Comparison of ENCODE assay signal across 8 cellular contexts in genomic region chr1:23370270-23370743, GRCh38. TPM values are rescaled to one million over a fixed set of nuclear protein-coding genes. Genes with fewer than 3 reads are reported as not detected.
DNase-seq lines count a peak whose midpoint lies in the region; ATAC-seq and TF ChIP-seq lines count a peak whose summit lies in the region.

No MANE protein-coding gene starts in this region.

- intact Hi-C loops in colonic mucosa (cut with DNase I): no loop called here

- H3K27ac ChIP-seq in MM.1S (ENCODE audit: low read length) (no peak overlapping the region), colonic mucosa (peak overlapping the region; percentile 93)

- H3K9me3 Mint-ChIP-seq in nephron progenitor cell: peaks cover 28% of the 10 kb centered on the region

- TF ChIP-seq CTCF in AG10803 (conservative IDR thresholded peaks at IDR 0.05; ENCODE audit: low read length): no peak; the same call in 1 of the 2 replicates
- no peak for TF ChIP-seq CTCF in MM.1S (IDR thresholded peaks at IDR 0.05; ENCODE audit: low read length)
- no peak for TF ChIP-seq CTCF in colonic mucosa (IDR thresholded peaks at IDR 0.05)
- no peak for TF ChIP-seq CTCF in nephron progenitor cell (IDR thresholded peaks at IDR 0.05)

- no peaks in the 10 kb centered on the region for H3K9me2 ChIP-seq in MM.1S (replicated peaks; ENCODE audit: insufficient read depth, low read length)

- peaks cover 74% of the 10 kb centered on the region for H3K4me1 Mint-ChIP-seq in nephron progenitor cell

- 0 out of 2 replicates have a peak, but pooled peaks cover 5% of the 10 kb centered on the region for H3K79me2 ChIP-seq in MM.1S (ENCODE audit: low read length)

- peak overlapping the region; percentile 96 for H3K4me3 Mint-ChIP-seq in nephron progenitor cell

- H3K27me3 ChIP-seq in MM.1S (replicated peaks; ENCODE audit: insufficient read depth, low read length) (no peaks in the 10 kb centered on the region), colonic mucosa (no peaks in the 10 kb centered on the region)

- peak overlapping the region; percentile 100 for H3K27ac Mint-ChIP-seq in nephron progenitor cell

- H3K4me3 ChIP-seq in AG10803 (ENCODE audit: low read length): peak overlapping the region; percentile 72
- H3K4me3 ChIP-seq in MM.1S (ENCODE audit: low read length): no peak overlapping the region
- no peak overlapping the region for H3K4me3 ChIP-seq in colonic mucosa

- peaks cover 43% of the 10 kb centered on the region for H3K36me3 Mint-ChIP-seq in nephron progenitor cell (ENCODE audit: low read depth)

- no peak overlapping the region for H2AFZ ChIP-seq in MM.1S (ENCODE audit: low read length)

- H3K4me2 ChIP-seq in MM.1S (ENCODE audit: low read depth, low read length): peak overlapping the region; percentile 94

- no peak for ATAC-seq in esophagus mucosa

- H3F3A ChIP-seq in MM.1S (ENCODE audit: insufficient read depth, low read length): no peaks in the 10 kb centered on the region

- H3K9ac ChIP-seq in MM.1S (ENCODE audit: low read length) (no peak overlapping the region), colonic mucosa (ENCODE audit: low read depth in 2 of 2, low read length in 2 of 2) (peak overlapping the region in 1 of 2 donors; percentile 96)

- no peaks in the 10 kb centered on the region for H4K20me1 ChIP-seq in MM.1S (ENCODE audit: insufficient read depth, low read length)

- H3K9me3 ChIP-seq in MM.1S (replicated peaks; ENCODE audit: insufficient read depth, low read length) (no peaks in the 10 kb centered on the region), colonic mucosa (no peaks in the 10 kb centered on the region)

- no peaks in the 10 kb centered on the region for H3K4me1 ChIP-seq in MM.1S (ENCODE audit: low read length)
- peaks cover 17% of the 10 kb centered on the region for H3K4me1 ChIP-seq in colonic mucosa

- peak; percentile 77 for DNase-seq in AG10803 (ENCODE audit: low read depth)
- no peak for DNase-seq in MM.1S
- DNase-seq in colonic mucosa: no peak
- no peak for DNase-seq in nephron progenitor cell
- DNase-seq in dedifferentiated amniotic fluid mesenchymal stem cell (ENCODE audit: extremely low spot score): no peak
- no peak for DNase-seq in SKM-1 treated with dmso at 0.1 percent for 144 hours (lab: John Stamatoyannopoulos, UW; ENCODE audit: unreplicated experiment)
- no peak for DNase-seq in DMS79 (lab: John Stamatoyannopoulos, UW)

- H3K27me3 Mint-ChIP-seq in nephron progenitor cell (ENCODE audit: low read depth, poor library complexity): peaks cover 9% of the 10 kb centered on the region

- no peaks in the 10 kb centered on the region; the same call in 1 of the 2 replicates for H3K36me3 ChIP-seq in MM.1S (replicated peaks; ENCODE audit: insufficient read depth, low read length)
- no peaks in the 10 kb centered on the region for H3K36me3 ChIP-seq in colonic mucosa

RNA-seq across cellular contexts. Expression of gene ZNF436, which starts 0.7 kb away (rescaled TPM):
- 10 to 100 TPM in 1 of 2 donors, 1 to 10 TPM in 1; 7.1 to 13.9 TPM for total RNA-seq in colonic mucosa
- 23.7 TPM for total RNA-seq in esophagus mucosa

RNA-seq across cellular contexts. Expression of gene HNRNPR, which starts 26.2 kb away (rescaled TPM):
- total RNA-seq in colonic mucosa (100 to 1,000 TPM; 103 to 165 TPM), esophagus mucosa (96.2 TPM)

RNA-seq across cellular contexts. Expression of gene TCEA3, which starts 54.2 kb away (rescaled TPM):
- total RNA-seq in colonic mucosa (100 to 1,000 TPM; 128 to 133 TPM), esophagus mucosa (25.6 TPM)
